ENCODE assay signal across 20 cellular contexts in the genomic region with DNA sequence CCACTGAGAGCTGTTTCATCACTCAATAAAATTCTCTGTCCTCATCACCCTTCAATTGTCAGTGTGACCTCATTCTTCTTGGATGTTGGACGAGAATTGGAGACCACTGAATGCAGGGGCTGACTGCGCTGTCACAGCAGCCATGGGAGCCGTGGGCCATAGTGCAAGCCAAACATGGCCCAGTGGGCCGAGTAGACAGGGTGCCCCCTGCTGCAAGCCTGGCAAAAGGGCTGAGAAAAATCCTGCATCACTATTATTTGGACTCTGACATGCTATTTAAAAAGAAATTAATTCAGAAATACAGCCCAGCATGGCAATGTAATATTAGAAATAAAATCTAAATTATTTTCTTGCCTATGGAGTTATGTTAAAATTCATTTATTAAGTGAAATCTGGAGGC.
"Had no signal": no experiment of that assay in that cellular context is flagged by ENCODE, and none has a peak within 500 bp of the region (broad histone marks: within the 10 kb centered on the region; RNA-seq: fewer than 3 reads in every experiment).

No MANE protein-coding gene starts in this region.

- H3K27ac Mint-ChIP-seq: activated naive CD8-positive, alpha-beta T cell treated with anti-CD3 and anti-CD28 coated beads for 36 hours; activated T-cell treated with anti-CD3 and anti-CD28 coated beads, Interleukin-2, amount 50 U/mL, for 24 hours; activated T-helper 17 cell treated with anti-CD3 and anti-CD28 coated beads, Interleukin-2, amount 50 U/mL, for 72 hours; stimulated activated effector memory CD8-positive, alpha-beta T cell treated with anti-CD3 and anti-CD28 coated beads, Interleukin-12 subunit alpha, Interleukin-12 subunit beta, amount 100 ng/mL, for 72 hours; stimulated activated naive CD8-positive, alpha-beta T cell treated with anti-CD3 and anti-CD28 coated beads, Interleukin-15, amount 100 ng/mL, for 72 hours had no signal

- H3K36me3 ChIP-seq: gastroesophageal sphincter, heart left ventricle, tibial artery had no signal

- H3K4me3 ChIP-seq: coronary artery, gastroesophageal sphincter, heart left ventricle, mucosa of descending colon, tibial artery had no signal

- DNase-seq: activated CD4-positive, alpha-beta T cell treated with anti-CD3 and anti-CD28 coated beads for 1 hour; activated CD4-positive, alpha-beta T cell treated with anti-CD3 and anti-CD28 coated beads, Interleukin-2, amount 50 U/mL, for 1 hour; activated naive CD4-positive, alpha-beta T cell; activated naive CD8-positive, alpha-beta T cell treated with anti-CD3 and anti-CD28 coated beads for 36 hours; activated T-cell treated with anti-CD3 and anti-CD28 coated beads, Interleukin-2, amount 50 U/mL, for 24 hours; central memory CD4-positive, alpha-beta T cell; heart left ventricle; islet precursor cell; left cardiac atrium; mesenchymal stem cell; mucosa of descending colon; small intestine; stimulated activated CD4-positive, alpha-beta T cell treated with anti-CD3 and anti-CD28 coated beads, Interleukin-2, amount 100 ng/mL, for 24 hours; stimulated activated naive CD8-positive, alpha-beta T cell treated with anti-CD3 and anti-CD28 coated beads, Interleukin-15, amount 100 ng/mL, for 72 hours; tibial artery had no signal

- H3K36me3 Mint-ChIP-seq: activated naive CD8-positive, alpha-beta T cell treated with anti-CD3 and anti-CD28 coated beads for 36 hours; stimulated activated effector memory CD8-positive, alpha-beta T cell treated with anti-CD3 and anti-CD28 coated beads, Interleukin-12 subunit alpha, Interleukin-12 subunit beta, amount 100 ng/mL, for 72 hours had no signal

- FAIRE-seq: astrocyte, small intestine had no signal

- H3K27me3 Mint-ChIP-seq: activated naive CD8-positive, alpha-beta T cell treated with anti-CD3 and anti-CD28 coated beads for 36 hours had no signal

- H3K9me3 ChIP-seq: tibial artery had no signal

- H3K27me3 ChIP-seq: gastroesophageal sphincter, heart left ventricle, tibial artery had no signal

- H3K9me3 Mint-ChIP-seq: activated T-helper 17 cell treated with anti-CD3 and anti-CD28 coated beads, Interleukin-2, amount 50 U/mL, for 72 hours; stimulated activated effector memory CD8-positive, alpha-beta T cell treated with anti-CD3 and anti-CD28 coated beads, Interleukin-12 subunit alpha, Interleukin-12 subunit beta, amount 100 ng/mL, for 72 hours had no signal

- H3K4me1 Mint-ChIP-seq: activated naive CD8-positive, alpha-beta T cell treated with anti-CD3 and anti-CD28 coated beads for 36 hours; activated T-helper 17 cell treated with anti-CD3 and anti-CD28 coated beads, Interleukin-2, amount 50 U/mL, for 72 hours; stimulated activated effector memory CD8-positive, alpha-beta T cell treated with anti-CD3 and anti-CD28 coated beads, Interleukin-12 subunit alpha, Interleukin-12 subunit beta, amount 100 ng/mL, for 72 hours; stimulated activated naive CD8-positive, alpha-beta T cell treated with anti-CD3 and anti-CD28 coated beads, Interleukin-15, amount 100 ng/mL, for 72 hours had no signal

- H3K4me3 Mint-ChIP-seq: activated naive CD8-positive, alpha-beta T cell treated with anti-CD3 and anti-CD28 coated beads for 36 hours; activated T-cell treated with anti-CD3 and anti-CD28 coated beads, Interleukin-2, amount 50 U/mL, for 24 hours; activated T-helper 17 cell treated with anti-CD3 and anti-CD28 coated beads, Interleukin-2, amount 50 U/mL, for 72 hours; stimulated activated effector memory CD8-positive, alpha-beta T cell treated with anti-CD3 and anti-CD28 coated beads, Interleukin-12 subunit alpha, Interleukin-12 subunit beta, amount 100 ng/mL, for 72 hours; stimulated activated naive CD8-positive, alpha-beta T cell treated with anti-CD3 and anti-CD28 coated beads, Interleukin-15, amount 100 ng/mL, for 72 hours had no signal

- H3K4me1 ChIP-seq: gastroesophageal sphincter, heart left ventricle, tibial artery had no signal

- H3K27ac ChIP-seq: coronary artery, gastroesophageal sphincter, heart left ventricle, tibial artery had no signal
